In genomic region chr17:50613596-50613995, GRCh38 we compare ENCODE assay signal across 18 cellular contexts. TPM values are rescaled to one million over a fixed set of nuclear protein-coding genes. Genes with fewer than 3 reads are reported as not detected.
DNase-seq lines count a peak whose midpoint lies in the region; ATAC-seq and TF ChIP-seq lines count a peak whose summit lies in the region.
"Had no signal": no experiment of that assay in that cellular context is flagged by ENCODE, and none has a peak within 500 bp of the region (broad histone marks: within the 10 kb centered on the region; RNA-seq: fewer than 3 reads in every experiment).

No MANE protein-coding gene starts in this region.

- H3K4me1 ChIP-seq in A673 (ENCODE audit: insufficient read depth, low read length, poor library complexity, severe bottlenecking), result peaks cover 12% of the 10 kb centered on the region
- H3K4me1 ChIP-seq: gastrocnemius medialis had no signal

- H3K9me3 ChIP-seq in A673 (ENCODE audit: low read depth, low read length, poor library complexity, severe bottlenecking), result no peaks in the 10 kb centered on the region
- H3K9me3 ChIP-seq: gastrocnemius medialis, stomach, upper lobe of left lung had no signal

- peak; percentile 39; the same call in 1 of the 2 replicates for TF ChIP-seq CTCF in A673 (conservative IDR thresholded peaks at IDR 0.05; ENCODE audit: low read depth, low read length)
- TF ChIP-seq CTCF in GM06990 (IDR thresholded peaks at IDR 0.05; ENCODE audit: insufficient read depth, low read length, poor library complexity, severe bottlenecking), result peak; percentile 12
- TF ChIP-seq CTCF in WTC11 (IDR thresholded peaks at IDR 0.05), result no peak

- no peaks in the 10 kb centered on the region for H3K27me3 Mint-ChIP-seq in WTC11 (ENCODE audit: low read depth)
- H3K27me3 Mint-ChIP-seq: activated CD4-positive, alpha-beta memory T cell treated with anti-CD3 and anti-CD28 coated beads for 36 hours had no signal

- POLR2A ChIA-PET in A673 (lab: Charles Lee; ENCODE audit: low non-redundant PET) (no interaction called here), WTC11 (lab: Charles Lee) (no interaction called here)

- intact Hi-C loops in A673 (cut with micrococcal nuclease; ENCODE audit: unreplicated experiment), result no loop called here

- no peak overlapping the region for H3K4me3 ChIP-seq in A673 (ENCODE audit: low read depth, low read length, poor library complexity, severe bottlenecking)
- H3K4me3 ChIP-seq in GM06990 (replicated peaks; ENCODE audit: low read depth, low read length), result no peak overlapping the region
- H3K4me3 ChIP-seq: gastrocnemius medialis, stomach, upper lobe of left lung had no signal

- DNase-seq in A673 (ENCODE audit: low spot score) (no peak), GM06990 (ENCODE audit: extremely low read depth, insufficient read length) (no peak), WTC11 (ENCODE audit: low spot score) (no peak), iPS-NIHi7 (ENCODE audit: extremely low spot score) (peak; percentile 57), NCI-H1930 (lab: John Stamatoyannopoulos, UW) (no peak)
- DNase-seq in activated CD4-positive, alpha-beta T cell treated with anti-CD3 and anti-CD28 coated beads for 4 hours, result no peak
- DNase-seq: activated CD4-positive, alpha-beta memory T cell treated with anti-CD3 and anti-CD28 coated beads for 36 hours; activated T-cell treated with anti-CD3 and anti-CD28 coated beads, Interleukin-2, amount 50 U/mL, for 4 hours; cortex of kidney; gastrocnemius medialis; GF-D8; NCI-H2171 treated with DMSO at 0.1 percent for 48 hours; NCI-H748 treated with DMSO at 0.1 percent for 48 hours; stimulated activated CD4-positive, alpha-beta T cell treated with anti-CD3 and anti-CD28 coated beads, Interleukin-2, amount 100 ng/mL, for 24 hours; stomach; upper lobe of left lung had no signal

- H3K27me3 ChIP-seq in A673 (replicated peaks; ENCODE audit: insufficient read depth, low read depth, low read length, poor library complexity) (no peaks in the 10 kb centered on the region), GM06990 (replicated peaks; ENCODE audit: control insufficient read depth, insufficient read depth, low read length) (no peaks in the 10 kb centered on the region; the same call in 1 of the 2 replicates)
- H3K27me3 ChIP-seq: gastrocnemius medialis, upper lobe of left lung had no signal

- no peaks in the 10 kb centered on the region for H3K9me3 Mint-ChIP-seq in WTC11
- H3K9me3 Mint-ChIP-seq: activated CD4-positive, alpha-beta memory T cell treated with anti-CD3 and anti-CD28 coated beads for 36 hours; activated naive CD4-positive, alpha-beta T cell treated with anti-CD3 and anti-CD28 coated beads, Interleukin-2, amount 50 U/mL, for 24 hours; activated T-cell treated with anti-CD3 and anti-CD28 coated beads, Interleukin-2, amount 50 U/mL, for 4 hours had no signal

- H3K36me3 Mint-ChIP-seq in WTC11, result no peaks in the 10 kb centered on the region
- H3K36me3 Mint-ChIP-seq: activated CD4-positive, alpha-beta memory T cell treated with anti-CD3 and anti-CD28 coated beads for 36 hours; activated naive CD4-positive, alpha-beta T cell treated with anti-CD3 and anti-CD28 coated beads, Interleukin-2, amount 50 U/mL, for 24 hours had no signal

- peaks cover 10% of the 10 kb centered on the region for H3K4me1 Mint-ChIP-seq in WTC11

- ATAC-seq in WTC11 (peak; percentile 26; the same call in 1 of the 2 replicates), GM21723 (IDR thresholded peaks at IDR 0.05; ENCODE audit: unreplicated experiment) (no peak)
- ATAC-seq: activated T-cell treated with anti-CD3 and anti-CD28 coated beads, Interleukin-2, amount 50 U/mL, for 4 hours; gastrocnemius medialis had no signal

- CTCF ChIA-PET in A673 (lab: Charles Lee), result no interaction called here
- CTCF ChIA-PET in WTC11 (lab: Charles Lee), result interaction anchor here (1.0 to 6.8 kb wide), 6 partner anchors 10 to 66 kb away, joined by 3 to 31 read pairs (median 7); no protein-coding TSS in a partner anchor

- no peak overlapping the region for H3K27ac ChIP-seq in A673 (ENCODE audit: low read depth, low read length, poor library complexity, severe bottlenecking)
- H3K27ac ChIP-seq: gastrocnemius medialis, stomach, upper lobe of left lung had no signal

- BruUV-seq in A673 (replicated peaks; lab: Mats Ljungman, UMichigan), result no TSS peak

- H3K36me3 ChIP-seq in A673 (ENCODE audit: insufficient read depth, low read length, poor library complexity, severe bottlenecking), result no peaks in the 10 kb centered on the region
- H3K36me3 ChIP-seq in GM06990 (ENCODE audit: control insufficient read depth, insufficient read depth, low read length), result no peaks in the 10 kb centered on the region
- H3K36me3 ChIP-seq: gastrocnemius medialis, stomach, upper lobe of left lung had no signal

- H3K27ac Mint-ChIP-seq in WTC11, result no peak overlapping the region
- H3K27ac Mint-ChIP-seq: activated CD4-positive, alpha-beta memory T cell treated with anti-CD3 and anti-CD28 coated beads for 36 hours; activated naive CD4-positive, alpha-beta T cell treated with anti-CD3 and anti-CD28 coated beads, Interleukin-2, amount 50 U/mL, for 24 hours had no signal

- no peak overlapping the region for H3K4me3 Mint-ChIP-seq in WTC11
- H3K4me3 Mint-ChIP-seq: activated CD4-positive, alpha-beta memory T cell treated with anti-CD3 and anti-CD28 coated beads for 36 hours; activated naive CD4-positive, alpha-beta T cell treated with anti-CD3 and anti-CD28 coated beads, Interleukin-2, amount 50 U/mL, for 24 hours; activated T-cell treated with anti-CD3 and anti-CD28 coated beads, Interleukin-2, amount 50 U/mL, for 4 hours had no signal

TF ChIP-seq in WTC11, 78 proteins besides CTCF, POLR2A, EP300 and RAD21:
- TF ChIP-seq JUN (CRISPR knock-in tag; IDR thresholded peaks at IDR 0.05) (no peak), SMAD4 (CRISPR knock-in tag; IDR thresholded peaks at IDR 0.05) (no peak), ZNF138 (CRISPR knock-in tag; conservative IDR thresholded peaks at IDR 0.05) (no peak), CDX4 (CRISPR knock-in tag; IDR thresholded peaks at IDR 0.05; ENCODE audit: borderline replicate concordance) (no peak), MXD4 (CRISPR knock-in tag; IDR thresholded peaks at IDR 0.05; ENCODE audit: borderline replicate concordance) (no peak), FOXP4 (CRISPR knock-in tag; IDR thresholded peaks at IDR 0.05) (no peak), SOX15 (CRISPR knock-in tag; IDR thresholded peaks at IDR 0.05) (no peak), TEAD4 (CRISPR knock-in tag; IDR thresholded peaks at IDR 0.05) (no peak), ELF4 (CRISPR knock-in tag; IDR thresholded peaks at IDR 0.05; ENCODE audit: low read depth) (no peak), CBFB (CRISPR knock-in tag; IDR thresholded peaks at IDR 0.05; ENCODE audit: low read depth) (no peak), ZNF425 (CRISPR knock-in tag; conservative IDR thresholded peaks at IDR 0.05) (no peak)

RNA-seq across cellular contexts. Expression of gene ABCC3, which starts 21.1 kb away (rescaled TPM):
- total RNA-seq in A673 (2021) (0.56 and 1.2 TPM in 2 replicates), WTC11 (2021) (0.92 to 2.6 TPM (median 0.99 TPM) in 3 replicates)
- total RNA-seq: activated CD4-positive, alpha-beta memory T cell treated with anti-CD3 and anti-CD28 coated beads for 36 hours had no signal

RNA-seq across cellular contexts. Expression of gene CACNA1G, which starts 53.1 kb away (rescaled TPM):
- total RNA-seq in A673 (2021) (7.1 and 10.8 TPM in 2 replicates), WTC11 (2021) (5.4 to 6.7 TPM (median 6.2 TPM) in 3 replicates)
